In genomic region chr5:71011194-71011792, GRCh38 we compare ENCODE assay signal across 1 cellular context.
TF ChIP-seq lines count a peak whose summit lies in the region.

No MANE protein-coding gene starts in this region.

TF ChIP-seq in HepG2, 621 proteins besides CTCF, POLR2A, EP300 and RAD21 (continued from another document and continues in another):
- TF ChIP-seq, protein P1, sequence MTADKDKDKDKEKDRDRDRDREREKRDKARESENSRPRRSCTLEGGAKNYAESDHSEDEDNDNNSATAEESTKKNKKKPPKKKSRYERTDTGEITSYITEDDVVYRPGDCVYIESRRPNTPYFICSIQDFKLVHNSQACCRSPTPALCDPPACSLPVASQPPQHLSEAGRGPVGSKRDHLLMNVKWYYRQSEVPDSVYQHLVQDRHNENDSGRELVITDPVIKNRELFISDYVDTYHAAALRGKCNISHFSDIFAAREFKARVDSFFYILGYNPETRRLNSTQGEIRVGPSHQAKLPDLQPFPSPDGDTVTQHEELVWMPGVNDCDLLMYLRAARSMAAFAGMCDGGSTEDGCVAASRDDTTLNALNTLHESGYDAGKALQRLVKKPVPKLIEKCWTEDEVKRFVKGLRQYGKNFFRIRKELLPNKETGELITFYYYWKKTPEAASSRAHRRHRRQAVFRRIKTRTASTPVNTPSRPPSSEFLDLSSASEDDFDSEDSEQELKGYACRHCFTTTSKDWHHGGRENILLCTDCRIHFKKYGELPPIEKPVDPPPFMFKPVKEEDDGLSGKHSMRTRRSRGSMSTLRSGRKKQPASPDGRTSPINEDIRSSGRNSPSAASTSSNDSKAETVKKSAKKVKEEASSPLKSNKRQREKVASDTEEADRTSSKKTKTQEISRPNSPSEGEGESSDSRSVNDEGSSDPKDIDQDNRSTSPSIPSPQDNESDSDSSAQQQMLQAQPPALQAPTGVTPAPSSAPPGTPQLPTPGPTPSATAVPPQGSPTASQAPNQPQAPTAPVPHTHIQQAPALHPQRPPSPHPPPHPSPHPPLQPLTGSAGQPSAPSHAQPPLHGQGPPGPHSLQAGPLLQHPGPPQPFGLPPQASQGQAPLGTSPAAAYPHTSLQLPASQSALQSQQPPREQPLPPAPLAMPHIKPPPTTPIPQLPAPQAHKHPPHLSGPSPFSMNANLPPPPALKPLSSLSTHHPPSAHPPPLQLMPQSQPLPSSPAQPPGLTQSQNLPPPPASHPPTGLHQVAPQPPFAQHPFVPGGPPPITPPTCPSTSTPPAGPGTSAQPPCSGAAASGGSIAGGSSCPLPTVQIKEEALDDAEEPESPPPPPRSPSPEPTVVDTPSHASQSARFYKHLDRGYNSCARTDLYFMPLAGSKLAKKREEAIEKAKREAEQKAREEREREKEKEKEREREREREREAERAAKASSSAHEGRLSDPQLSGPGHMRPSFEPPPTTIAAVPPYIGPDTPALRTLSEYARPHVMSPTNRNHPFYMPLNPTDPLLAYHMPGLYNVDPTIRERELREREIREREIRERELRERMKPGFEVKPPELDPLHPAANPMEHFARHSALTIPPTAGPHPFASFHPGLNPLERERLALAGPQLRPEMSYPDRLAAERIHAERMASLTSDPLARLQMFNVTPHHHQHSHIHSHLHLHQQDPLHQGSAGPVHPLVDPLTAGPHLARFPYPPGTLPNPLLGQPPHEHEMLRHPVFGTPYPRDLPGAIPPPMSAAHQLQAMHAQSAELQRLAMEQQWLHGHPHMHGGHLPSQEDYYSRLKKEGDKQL (CRISPR knock-in tag; IDR thresholded peaks at IDR 0.05; ENCODE audit: low read depth) = no peak
- no peak for TF ChIP-seq PPARG (CRISPR knock-in tag; conservative IDR thresholded peaks at IDR 0.05)
- TF ChIP-seq, protein P2, sequence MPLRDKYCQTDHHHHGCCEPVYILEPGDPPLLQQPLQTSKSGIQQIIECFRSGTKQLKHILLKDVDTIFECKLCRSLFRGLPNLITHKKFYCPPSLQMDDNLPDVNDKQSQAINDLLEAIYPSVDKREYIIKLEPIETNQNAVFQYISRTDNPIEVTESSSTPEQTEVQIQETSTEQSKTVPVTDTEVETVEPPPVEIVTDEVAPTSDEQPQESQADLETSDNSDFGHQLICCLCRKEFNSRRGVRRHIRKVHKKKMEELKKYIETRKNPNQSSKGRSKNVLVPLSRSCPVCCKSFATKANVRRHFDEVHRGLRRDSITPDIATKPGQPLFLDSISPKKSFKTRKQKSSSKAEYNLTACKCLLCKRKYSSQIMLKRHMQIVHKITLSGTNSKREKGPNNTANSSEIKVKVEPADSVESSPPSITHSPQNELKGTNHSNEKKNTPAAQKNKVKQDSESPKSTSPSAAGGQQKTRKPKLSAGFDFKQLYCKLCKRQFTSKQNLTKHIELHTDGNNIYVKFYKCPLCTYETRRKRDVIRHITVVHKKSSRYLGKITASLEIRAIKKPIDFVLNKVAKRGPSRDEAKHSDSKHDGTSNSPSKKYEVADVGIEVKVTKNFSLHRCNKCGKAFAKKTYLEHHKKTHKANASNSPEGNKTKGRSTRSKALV (CRISPR knock-in tag; IDR thresholded peaks at IDR 0.05) = no peak
- TF ChIP-seq ZSCAN25 (CRISPR knock-in tag; IDR thresholded peaks at IDR 0.05) = no peak
- no peak for TF ChIP-seq ZNF547 (CRISPR knock-in tag; IDR thresholded peaks at IDR 0.05)
- TF ChIP-seq ARHGAP35 (CRISPR knock-in tag; IDR thresholded peaks at IDR 0.05; ENCODE audit: borderline replicate concordance) = no peak
- no peak for TF ChIP-seq ZNF597 (CRISPR knock-in tag; IDR thresholded peaks at IDR 0.05)
- TF ChIP-seq ZNF331 (CRISPR knock-in tag; IDR thresholded peaks at IDR 0.05) = peak; percentile 90
- no peak for TF ChIP-seq ZNF362 (CRISPR knock-in tag; IDR thresholded peaks at IDR 0.05; ENCODE audit: borderline replicate concordance)
- TF ChIP-seq DBP (CRISPR knock-in tag; IDR thresholded peaks at IDR 0.05; ENCODE audit: not compliant biosample characterization) = no peak
- no peak for TF ChIP-seq ZNF746 (CRISPR knock-in tag; IDR thresholded peaks at IDR 0.05)
- no peak; the same call in 1 of the 2 replicates for TF ChIP-seq KLF6 (CRISPR knock-in tag; IDR thresholded peaks at IDR 0.05)
- no peak for TF ChIP-seq TAF1 (CRISPR knock-in tag; IDR thresholded peaks at IDR 0.05)
- TF ChIP-seq ZNF607 (CRISPR knock-in tag; IDR thresholded peaks at IDR 0.05; ENCODE audit: borderline replicate concordance) = no peak
- no peak for TF ChIP-seq ZNF839 (CRISPR knock-in tag; IDR thresholded peaks at IDR 0.05; ENCODE audit: borderline replicate concordance)
- TF ChIP-seq ATF1 (CRISPR knock-in tag; IDR thresholded peaks at IDR 0.05) = 0 out of 2 replicates have a peak, but pooled peaks have one; percentile 27
- TF ChIP-seq ZFP62 (CRISPR knock-in tag; IDR thresholded peaks at IDR 0.05) = no peak
- TF ChIP-seq MXI1 (IDR thresholded peaks at IDR 0.05; ENCODE audit: borderline replicate concordance, low read depth, low read length) = no peak
- TF ChIP-seq ZNF570 (CRISPR knock-in tag; IDR thresholded peaks at IDR 0.05; ENCODE audit: borderline replicate concordance) = no peak
- peak; percentile 87 for TF ChIP-seq HNF4A (CRISPR knock-in tag; IDR thresholded peaks at IDR 0.05)
- TF ChIP-seq GABPB1 (CRISPR knock-in tag; IDR thresholded peaks at IDR 0.05) = no peak
- TF ChIP-seq ZNF761 (CRISPR knock-in tag; conservative IDR thresholded peaks at IDR 0.05) = no peak
- TF ChIP-seq TBX3 (IDR thresholded peaks at IDR 0.05; ENCODE audit: borderline replicate concordance) = no peak
- no peak for TF ChIP-seq ZNF724P (CRISPR knock-in tag; IDR thresholded peaks at IDR 0.05; ENCODE audit: borderline replicate concordance)
- no peak for TF ChIP-seq ZNF382 (CRISPR knock-in tag; IDR thresholded peaks at IDR 0.05; ENCODE audit: borderline replicate concordance)
- no peak for TF ChIP-seq ZNF10 (CRISPR knock-in tag; IDR thresholded peaks at IDR 0.05; ENCODE audit: borderline replicate concordance, low read depth)
- peak; percentile 47; the same call in 1 of the 2 replicates for TF ChIP-seq TBX2 (CRISPR knock-in tag; IDR thresholded peaks at IDR 0.05; ENCODE audit: borderline replicate concordance)
- no peak for TF ChIP-seq ZNF672 (CRISPR knock-in tag; IDR thresholded peaks at IDR 0.05)
- no peak for TF ChIP-seq THAP9 (CRISPR knock-in tag; IDR thresholded peaks at IDR 0.05; ENCODE audit: borderline replicate concordance)
- peak; percentile 83 for TF ChIP-seq SALL1 (CRISPR knock-in tag; IDR thresholded peaks at IDR 0.05)
- no peak for TF ChIP-seq KLF9 (CRISPR knock-in tag; IDR thresholded peaks at IDR 0.05; ENCODE audit: low read depth)
- no peak; the same call in 1 of the 2 replicates for TF ChIP-seq ZNF546 (CRISPR knock-in tag; conservative IDR thresholded peaks at IDR 0.05)
- no peak for TF ChIP-seq ZNF550 (CRISPR knock-in tag; IDR thresholded peaks at IDR 0.05; ENCODE audit: borderline replicate concordance)
- TF ChIP-seq, protein P3, sequence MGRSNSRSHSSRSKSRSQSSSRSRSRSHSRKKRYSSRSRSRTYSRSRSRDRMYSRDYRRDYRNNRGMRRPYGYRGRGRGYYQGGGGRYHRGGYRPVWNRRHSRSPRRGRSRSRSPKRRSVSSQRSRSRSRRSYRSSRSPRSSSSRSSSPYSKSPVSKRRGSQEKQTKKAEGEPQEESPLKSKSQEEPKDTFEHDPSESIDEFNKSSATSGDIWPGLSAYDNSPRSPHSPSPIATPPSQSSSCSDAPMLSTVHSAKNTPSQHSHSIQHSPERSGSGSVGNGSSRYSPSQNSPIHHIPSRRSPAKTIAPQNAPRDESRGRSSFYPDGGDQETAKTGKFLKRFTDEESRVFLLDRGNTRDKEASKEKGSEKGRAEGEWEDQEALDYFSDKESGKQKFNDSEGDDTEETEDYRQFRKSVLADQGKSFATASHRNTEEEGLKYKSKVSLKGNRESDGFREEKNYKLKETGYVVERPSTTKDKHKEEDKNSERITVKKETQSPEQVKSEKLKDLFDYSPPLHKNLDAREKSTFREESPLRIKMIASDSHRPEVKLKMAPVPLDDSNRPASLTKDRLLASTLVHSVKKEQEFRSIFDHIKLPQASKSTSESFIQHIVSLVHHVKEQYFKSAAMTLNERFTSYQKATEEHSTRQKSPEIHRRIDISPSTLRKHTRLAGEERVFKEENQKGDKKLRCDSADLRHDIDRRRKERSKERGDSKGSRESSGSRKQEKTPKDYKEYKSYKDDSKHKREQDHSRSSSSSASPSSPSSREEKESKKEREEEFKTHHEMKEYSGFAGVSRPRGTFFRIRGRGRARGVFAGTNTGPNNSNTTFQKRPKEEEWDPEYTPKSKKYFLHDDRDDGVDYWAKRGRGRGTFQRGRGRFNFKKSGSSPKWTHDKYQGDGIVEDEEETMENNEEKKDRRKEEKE (IDR thresholded peaks at IDR 0.05) = no peak
- no peak for TF ChIP-seq RXRA (CRISPR knock-in tag; IDR thresholded peaks at IDR 0.05)
- TF ChIP-seq ZNF891 (CRISPR knock-in tag; IDR thresholded peaks at IDR 0.05) = no peak
- TF ChIP-seq TRIM24 (CRISPR knock-in tag; IDR thresholded peaks at IDR 0.05) = no peak
- TF ChIP-seq ZMYM4 (CRISPR knock-in tag; IDR thresholded peaks at IDR 0.05) = peak; percentile 65
- TF ChIP-seq POLR2AphosphoS5 (IDR thresholded peaks at IDR 0.05; ENCODE audit: low read depth, low read length) = no peak
- TF ChIP-seq HNF1B (CRISPR knock-in tag; IDR thresholded peaks at IDR 0.05) = 0 out of 2 replicates have a peak, but pooled peaks have one; percentile 49
